Comparison of ENCODE assay signal across 8 cellular contexts in genomic region chr3:56683122-56683817, GRCh38.
A peak's percentile ranks its signal among the peaks of the same experiment; 100 is the strongest.
DNase-seq lines count a peak whose midpoint lies in the region; ATAC-seq and TF ChIP-seq lines count a peak whose summit lies in the region.

TASOR (minus strand) TSS chr3:56683265; CDS start chr3:56683006, 259 bp downstream.

- H3K9ac ChIP-seq in iPS-20b (ENCODE audit: low read depth, low read length), result peak within 1 kb of the TSS; percentile 98

- peaks cover 22% of the 10 kb centered on the region for H3K36me3 ChIP-seq in WERI-Rb-1
- H3K36me3 ChIP-seq in iPS-20b (ENCODE audit: insufficient read depth, low read depth, low read length), result peaks cover 12% of the 10 kb centered on the region

- H3K4me3 ChIP-seq in WERI-Rb-1 (ENCODE audit: low read depth, low read length), result peak within 1 kb of the TSS; percentile 95
- H3K4me3 ChIP-seq in iPS-20b (ENCODE audit: low read length), result peak within 1 kb of the TSS; percentile 94
- H3K4me3 ChIP-seq in skin epidermis, result peak within 1 kb of the TSS; percentile 48 to 82 (median 74)

- in situ Hi-C loops in T47D (cut with HindIII; ENCODE audit: low pct_unique_long_range_greater_than_20kb, low sequenced_read_pairs), result no loop called here

- ATAC-seq in HG02678 (IDR thresholded peaks at IDR 0.05; ENCODE audit: unreplicated experiment), result peak; percentile 77

- peak within 1 kb of the TSS; percentile 97 for H3K27ac ChIP-seq in WERI-Rb-1
- peak within 1 kb of the TSS; percentile 98 for H3K27ac ChIP-seq in iPS-20b (ENCODE audit: low read length)
- H3K27ac ChIP-seq in skin epidermis, result peak within 1 kb of the TSS; percentile 93 to 100 (median 99)

- peaks cover 23% of the 10 kb centered on the region for H3K4me1 ChIP-seq in iPS-20b (ENCODE audit: insufficient read depth, low read length)

- no peaks in the 10 kb centered on the region for H3K27me3 ChIP-seq in WERI-Rb-1 (ENCODE audit: insufficient read depth, low read depth, severe bottlenecking)
- H3K27me3 ChIP-seq in iPS-20b (ENCODE audit: insufficient read depth, low read length), result peaks cover 25% of the 10 kb centered on the region

- no peak for TF ChIP-seq CTCF in WERI-Rb-1 (IDR thresholded peaks at IDR 0.05; ENCODE audit: low read depth, low read length)

- DNase-seq in NCI-H1694 (lab: John Stamatoyannopoulos, UW) (peak; percentile 2), NCI-H1694 treated with DMSO at 0.1 percent for 48 hours (lab: John Stamatoyannopoulos, UW) (no peak), NCI-H146 (lab: John Stamatoyannopoulos, UW) (peak; percentile 73), WERI-Rb-1 (peak; percentile 81), T47D (ENCODE audit: low read depth in 1 of 2, low spot score in 1 of 2) (peak; percentile 85 to 88)

- H3K9me3 ChIP-seq in WERI-Rb-1 (ENCODE audit: severe bottlenecking), result peaks cover 10% of the 10 kb centered on the region
- H3K9me3 ChIP-seq in iPS-20b (ENCODE audit: insufficient read depth, low read depth, low read length), result peaks cover 11% of the 10 kb centered on the region
